In the genomic region with DNA sequence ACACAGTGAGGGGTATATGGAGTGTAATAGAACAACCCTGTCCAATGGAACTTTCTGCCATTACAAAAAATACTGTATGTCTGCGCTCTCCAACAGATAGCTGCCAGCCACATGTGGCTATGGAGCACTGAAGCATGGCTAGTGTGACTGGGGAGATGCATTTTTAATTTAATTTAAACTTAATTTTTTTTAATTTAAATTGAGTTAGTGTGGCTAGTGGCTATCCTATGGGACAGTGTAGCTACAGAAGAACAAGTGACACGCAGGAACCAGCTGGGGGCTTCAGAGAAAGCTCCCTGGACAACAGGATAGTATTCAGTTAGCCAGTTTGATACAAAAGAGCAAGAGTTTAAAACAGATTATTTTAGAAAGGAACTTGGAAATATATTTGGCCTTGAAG, we compare ENCODE assay signal across 1 cellular context.
TF ChIP-seq lines count a peak whose summit lies in the region.

No MANE protein-coding gene starts in this region.

TF ChIP-seq in SK-N-SH treated with all-trans-retinoic acid at 6 μM for 48 hours, 23 proteins besides CTCF, POLR2A, EP300 and RAD21 (continued from another document):
- TF ChIP-seq, protein P1, sequence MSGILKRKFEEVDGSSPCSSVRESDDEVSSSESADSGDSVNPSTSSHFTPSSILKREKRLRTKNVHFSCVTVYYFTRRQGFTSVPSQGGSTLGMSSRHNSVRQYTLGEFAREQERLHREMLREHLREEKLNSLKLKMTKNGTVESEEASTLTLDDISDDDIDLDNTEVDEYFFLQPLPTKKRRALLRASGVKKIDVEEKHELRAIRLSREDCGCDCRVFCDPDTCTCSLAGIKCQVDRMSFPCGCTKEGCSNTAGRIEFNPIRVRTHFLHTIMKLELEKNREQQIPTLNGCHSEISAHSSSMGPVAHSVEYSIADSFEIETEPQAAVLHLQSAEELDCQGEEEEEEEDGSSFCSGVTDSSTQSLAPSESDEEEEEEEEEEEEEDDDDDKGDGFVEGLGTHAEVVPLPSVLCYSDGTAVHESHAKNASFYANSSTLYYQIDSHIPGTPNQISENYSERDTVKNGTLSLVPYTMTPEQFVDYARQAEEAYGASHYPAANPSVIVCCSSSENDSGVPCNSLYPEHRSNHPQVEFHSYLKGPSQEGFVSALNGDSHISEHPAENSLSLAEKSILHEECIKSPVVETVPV (CRISPR knock-in tag; IDR thresholded peaks at IDR 0.05), result no peak
- no peak for TF ChIP-seq ISL1 (CRISPR knock-in tag; IDR thresholded peaks at IDR 0.05)
